Comparison of ENCODE assay signal across 5 cellular contexts in genomic region chr3:163935411-163935810, GRCh38.
"Had no signal": no experiment of that assay in that cellular context is flagged by ENCODE, and none has a peak within 500 bp of the region (broad histone marks: within the 10 kb centered on the region; RNA-seq: fewer than 3 reads in every experiment).

No MANE protein-coding gene starts in this region.

- H3K4me3 Mint-ChIP-seq: IgD-negative memory B cell had no signal

- H3K27ac Mint-ChIP-seq: IgD-negative memory B cell had no signal

- H3K36me3 Mint-ChIP-seq: IgD-negative memory B cell had no signal

- H3K4me3 ChIP-seq: K562 had no signal

- DNase-seq: IMR-90, KBM-7 had no signal

- H3K27me3 Mint-ChIP-seq: IgD-negative memory B cell had no signal

- H3K27ac ChIP-seq: HL-60 had no signal

- H3K4me1 Mint-ChIP-seq: IgD-negative memory B cell had no signal
